8 cellular contexts compared by ENCODE assay signal in genomic region chr19:42242512-42243409, GRCh38. TPM values are rescaled to one million over a fixed set of nuclear protein-coding genes. Genes with fewer than 3 reads are reported as not detected.
A peak's percentile ranks its signal among the peaks of the same experiment; 100 is the strongest.
DNase-seq lines count a peak whose midpoint lies in the region; ATAC-seq and TF ChIP-seq lines count a peak whose summit lies in the region.

Gene GSK3A, minus strand, starts transcription at chr19:42242602. Its CDS starts 137 bp downstream, at chr19:42242465.

- ATAC-seq in GM21737 (IDR thresholded peaks at IDR 0.05; ENCODE audit: unreplicated experiment): peak; percentile 63

- no peaks in the 10 kb centered on the region for H4K20me1 ChIP-seq in KMS-11 (ENCODE audit: insufficient read depth)

- H3K36me3 ChIP-seq in KMS-11 (ENCODE audit: insufficient read depth): no peaks in the 10 kb centered on the region
- peaks cover 0 to 10% (median 0%) of the 10 kb centered on the region in 3 donors for H3K36me3 ChIP-seq in Peyer's patch
- H3K36me3 ChIP-seq in esophagus (ENCODE audit: control insufficient read depth in 2 of 2, insufficient read depth in 2 of 2, low read length in 1 of 2): peaks cover 0 to 3% of the 10 kb centered on the region in 2 donors
- H3K36me3 ChIP-seq in mucosa of stomach (ENCODE audit: control insufficient read depth, insufficient read depth, low read length): no peaks in the 10 kb centered on the region

- H3K9ac ChIP-seq in KMS-11: peak within 1 kb of the TSS; percentile 72
- peak within 1 kb of the TSS; percentile 84 for H3K9ac ChIP-seq in mucosa of stomach (ENCODE audit: low read length)

- H2AFZ ChIP-seq in KMS-11 (ENCODE audit: low read depth): peak within 1 kb of the TSS; percentile 31

- H3K4me3 ChIP-seq in KMS-11 (IDR thresholded peaks at IDR 0.05; ENCODE audit: insufficient read depth, low read depth, low read length) (peak within 1 kb of the TSS; percentile 41), Peyer's patch (peak within 1 kb of the TSS; percentile 73 to 97 (median 94)), esophagus (ENCODE audit: low read depth in 1 of 2, low read length in 2 of 2) (peak within 1 kb of the TSS; percentile 56 to 96), mucosa of stomach (ENCODE audit: low read length) (peak within 1 kb of the TSS; percentile 67)

- H3K4me1 ChIP-seq in KMS-11 (ENCODE audit: low read depth, poor library complexity, severe bottlenecking) (peaks cover 41% of the 10 kb centered on the region), Peyer's patch (peaks cover 0 to 49% (median 18%) of the 10 kb centered on the region in 4 donors), esophagus (ENCODE audit: control insufficient read depth in 2 of 2, insufficient read depth in 2 of 2, low read length in 1 of 2) (peaks cover 0 to 5% of the 10 kb centered on the region in 2 donors), mucosa of stomach (ENCODE audit: control insufficient read depth, insufficient read depth, low read length) (peaks cover 7% of the 10 kb centered on the region)

- H3K79me2 ChIP-seq in KMS-11 (ENCODE audit: insufficient read depth, low read depth): peaks cover 24% of the 10 kb centered on the region

- H3K4me2 ChIP-seq in KMS-11: peak within 1 kb of the TSS; percentile 75

- WGBS in esophagus, 2 donors: 0 to 1% methylated on average over 64 to 76 of the region's 76 CpGs

- peak within 1 kb of the TSS; percentile 44 for H3K27ac ChIP-seq in KMS-11
- H3K27ac ChIP-seq in Peyer's patch: peak within 1 kb of the TSS; percentile 89 to 97 (median 90)
- H3K27ac ChIP-seq in esophagus (ENCODE audit: low read depth in 2 of 2, low read length in 1 of 2): peak within 1 kb of the TSS; percentile 95 to 96

- H3K27me3 ChIP-seq in KMS-11 (ENCODE audit: insufficient read depth, low read depth) (no peaks in the 10 kb centered on the region), Peyer's patch (no peaks in the 10 kb centered on the region), esophagus (ENCODE audit: control insufficient read depth in 1 of 2, insufficient read depth in 2 of 2, low read length in 2 of 2) (no peaks in the 10 kb centered on the region), mucosa of stomach (ENCODE audit: control insufficient read depth, insufficient read depth, low read length) (no peaks in the 10 kb centered on the region)

- no peaks in the 10 kb centered on the region for H3K9me3 ChIP-seq in Peyer's patch
- H3K9me3 ChIP-seq in esophagus (ENCODE audit: control insufficient read depth in 2 of 2, insufficient read depth in 1 of 2, low read depth in 1 of 2, low read length in 1 of 2): no peaks in the 10 kb centered on the region
- H3K9me3 ChIP-seq in mucosa of stomach (ENCODE audit: control insufficient read depth, low read length): no peaks in the 10 kb centered on the region

- DNase-seq in DMS53 treated with DMSO at 0.1 percent for 48 hours (lab: John Stamatoyannopoulos, UW; ENCODE audit: unreplicated experiment): peak; percentile 100
- DNase-seq in Peyer's patch: peak; percentile 99
- DNase-seq in activated T-cell treated with anti-CD3 and anti-CD28 coated beads, Interleukin-2, amount 50 U/mL, for 48 hours: peak; percentile 96 to 97
- DNase-seq in stimulated activated CD8-positive, alpha-beta memory T cell treated with anti-CD3 and anti-CD28 coated beads, Interleukin-7, amount 100 ng/mL, for 1 hour (ENCODE audit: low read depth in 2 of 2): peak; percentile 84 to 86

- TF ChIP-seq POLR2A in Peyer's patch (IDR thresholded peaks at IDR 0.05): peak; percentile 93 to 96

- TF ChIP-seq CTCF in KMS-11 (conservative IDR thresholded peaks at IDR 0.05; ENCODE audit: low read depth, low read length) (no peak), Peyer's patch (IDR thresholded peaks at IDR 0.05) (peak in 2 of 6 experiments; percentile 1 to 2)

RNA-seq across cellular contexts. Expression of gene GSK3A, which starts in this region (rescaled TPM):
- 10 to 100 TPM; 31.4 to 44.1 (median 41.0) TPM for total RNA-seq in Peyer's patch
- polyA plus RNA-seq in esophagus: 10 to 100 TPM; 32.9 TPM

Comparison
In these comparisons a context has a peak if more than half of its experiments do, and no peak if none do; other contexts are left out.
1. Peak in every context shown above with its lines: DNase-seq, ATAC-seq, H3K4me3 ChIP-seq and H3K27ac ChIP-seq.
2. H3K27ac ChIP-seq: peak in every context shown above with its lines; median percentile 96 in esophagus; 90 in Peyer's patch; 44 in KMS-11.
3. H3K4me3 ChIP-seq: peak in every context shown above with its lines; median percentile 94 in Peyer's patch; 76 in esophagus; 67 in mucosa of stomach; 41 in KMS-11.